In the genomic region with DNA sequence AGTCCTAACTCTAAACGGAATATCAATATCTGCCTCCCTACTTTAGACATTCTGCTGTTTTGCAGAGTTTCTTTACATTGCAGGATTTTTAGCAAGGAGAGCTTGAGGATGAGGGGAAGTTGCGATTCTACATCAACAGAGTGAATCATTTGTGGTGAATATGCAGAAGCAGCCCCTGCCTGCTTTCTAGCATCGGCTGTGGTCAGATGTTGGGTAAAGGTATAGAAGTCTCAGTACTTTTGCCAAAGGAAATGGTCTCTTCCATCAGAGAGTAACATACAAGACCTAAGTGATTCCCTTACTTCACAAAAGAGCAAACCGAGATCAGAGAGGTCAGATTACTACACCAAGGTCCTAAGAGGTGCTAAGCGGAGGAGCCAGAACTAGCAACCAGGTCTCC, we compare ENCODE assay signal across 10 cellular contexts. TPM values are rescaled to one million over a fixed set of nuclear protein-coding genes. Genes with fewer than 3 reads are reported as not detected.
DNase-seq lines count a peak whose midpoint lies in the region; ATAC-seq and TF ChIP-seq lines count a peak whose summit lies in the region.
"Had no signal": no experiment of that assay in that cellular context is flagged by ENCODE, and none has a peak within 500 bp of the region (broad histone marks: within the 10 kb centered on the region; RNA-seq: fewer than 3 reads in every experiment).

No MANE protein-coding gene starts in this region.

- no peaks in the 10 kb centered on the region for H3K9me3 Mint-ChIP-seq in progenitor cell of endocrine pancreas (ENCODE audit: low read depth)
- H3K9me3 Mint-ChIP-seq: brain, T-cell had no signal

- TF ChIP-seq CTCF in NB4 (IDR thresholded peaks at IDR 0.05; ENCODE audit: low read depth, low read length) (no peak), choroid plexus epithelial cell (conservative IDR thresholded peaks at IDR 0.05; ENCODE audit: low read depth, low read length) (no peak), progenitor cell of endocrine pancreas (IDR thresholded peaks at IDR 0.05; ENCODE audit: unreplicated experiment) (no peak)

- TF ChIP-seq POLR2A in NB4 (IDR thresholded peaks at IDR 0.05; ENCODE audit: extremely low read depth, insufficient read length): no peak

- H3K4me1 Mint-ChIP-seq in progenitor cell of endocrine pancreas (ENCODE audit: low read depth): peaks cover 52% of the 10 kb centered on the region
- H3K4me1 Mint-ChIP-seq: T-cell had no signal

- DNase-seq in NB4 (ENCODE audit: low read depth): peak; percentile 81
- DNase-seq in choroid plexus epithelial cell (ENCODE audit: low read depth): peak; percentile 82
- no peak for DNase-seq in progenitor cell of endocrine pancreas (ENCODE audit: low spot score, unreplicated experiment)
- no peak for DNase-seq in COLO668 (lab: John Stamatoyannopoulos, UW; ENCODE audit: unreplicated experiment)
- no peak for DNase-seq in SHP77 treated with DMSO at 0.1 percent for 48 hours (lab: John Stamatoyannopoulos, UW)
- DNase-seq in cerebellum (ENCODE audit: low spot score): no peak
- DNase-seq: T-cell had no signal

- ATAC-seq in GM18511 (IDR thresholded peaks at IDR 0.05; ENCODE audit: unreplicated experiment): peak; percentile 41
- no peak for ATAC-seq in HG03565 (IDR thresholded peaks at IDR 0.05; ENCODE audit: unreplicated experiment)
- ATAC-seq: T-cell had no signal

- H3K4me3 ChIP-seq in NB4 (ENCODE audit: low read depth, low read length) (no peak overlapping the region), choroid plexus epithelial cell (ENCODE audit: low read depth, low read length) (no peak overlapping the region)

- no peaks in the 10 kb centered on the region for H3K27me3 Mint-ChIP-seq in progenitor cell of endocrine pancreas
- H3K27me3 Mint-ChIP-seq: brain had no signal

- peak overlapping the region; percentile 93 for H3K27ac Mint-ChIP-seq in progenitor cell of endocrine pancreas
- H3K27ac Mint-ChIP-seq: T-cell had no signal

- peaks cover 18% of the 10 kb centered on the region for H3K36me3 Mint-ChIP-seq in progenitor cell of endocrine pancreas (ENCODE audit: insufficient read depth)
- H3K36me3 Mint-ChIP-seq: T-cell had no signal

- H3K4me3 Mint-ChIP-seq in progenitor cell of endocrine pancreas (ENCODE audit: low read depth): no peak overlapping the region
- H3K4me3 Mint-ChIP-seq: brain, T-cell had no signal

RNA-seq across cellular contexts. Expression of a gene that starts 15.2 kb away (rescaled TPM):
- 46.8 and 49.2 TPM in 2 replicates for total RNA-seq in progenitor cell of endocrine pancreas
- total RNA-seq in cerebellum: 19.8 TPM

Comparison
In these comparisons a context has a peak if more than half of its experiments do, and no peak if none do; other contexts are left out.
1. DNase-seq: peak in NB4 (single experiment) and choroid plexus epithelial cell (single experiment); none in progenitor cell of endocrine pancreas (single experiment), COLO668 (single experiment), SHP77 treated with DMSO at 0.1 percent for 48 hours (single experiment) and cerebellum (single experiment).